8 cellular contexts compared by ENCODE assay signal in genomic region chr1:26695417-26696190, GRCh38. TPM values are rescaled to one million over a fixed set of nuclear protein-coding genes. Genes with fewer than 3 reads are reported as not detected.
DNase-seq lines count a peak whose midpoint lies in the region; ATAC-seq, FAIRE-seq and TF ChIP-seq lines count a peak whose summit lies in the region.

Gene ARID1A, plus strand, starts transcription at chr1:26696015. Its CDS starts 389 bp downstream, at chr1:26696404.

- H3K9me1 ChIP-seq in keratinocyte (ENCODE audit: control insufficient read depth, extremely low read depth, insufficient read depth, low read length): no peaks in the 10 kb centered on the region

- peak within 1 kb of the TSS; percentile 82 for H3K9ac ChIP-seq in keratinocyte (ENCODE audit: control insufficient read depth, extremely low read depth, insufficient read depth, low read length)

- no peak for FAIRE-seq in keratinocyte (lab: Jason Lieb, UNC)

- H3K4me3 ChIP-seq in keratinocyte (ENCODE audit: control insufficient read depth in 2 of 3, extremely low read depth in 1 of 3, insufficient read depth in 2 of 3, low read depth in 1 of 3, low read length in 3 of 3): peak within 1 kb of the TSS; percentile 70 to 77 (median 72)

- peak within 1 kb of the TSS; percentile 64 for H2AFZ ChIP-seq in keratinocyte (ENCODE audit: control insufficient read depth, low read length)

- ATAC-seq in HG03439 (IDR thresholded peaks at IDR 0.05; ENCODE audit: unreplicated experiment): peak; percentile 47

- TF ChIP-seq CTCF in AG09319 (IDR thresholded peaks at IDR 0.05; ENCODE audit: low read depth, low read length) (no peak; the same call in 1 of the 2 replicates), keratinocyte (optimal IDR thresholded peaks at IDR 0.05 in 1 of 3, IDR thresholded peaks at IDR 0.05 in 1 of 3, conservative IDR thresholded peaks at IDR 0.05 in 1 of 3; ENCODE audit: extremely low read depth in 1 of 3, insufficient read depth in 2 of 3, low read length in 3 of 3) (no peak)

- no peaks in the 10 kb centered on the region for H3K27me3 ChIP-seq in keratinocyte (ENCODE audit: control insufficient read depth, extremely low read depth, insufficient read depth, low read length)

- DNase-seq in AG09319 (ENCODE audit: extremely low read depth, low read depth) (peak; percentile 96), NCI-H524 (lab: John Stamatoyannopoulos, UW) (peak; percentile 72 to 94), cerebellar nuclear complex (lab: John Stamatoyannopoulos, UW) (peak; percentile 46 to 82), keratinocyte (ENCODE audit: low read depth, low spot score) (peak; percentile 56)
- DNase-seq in activated CD4-positive, alpha-beta T cell treated with anti-CD3 and anti-CD28 coated beads for 24 hours (ENCODE audit: low read depth in 2 of 2): peak; percentile 87 to 89
- DNase-seq in stimulated activated CD4-positive, alpha-beta T cell treated with anti-CD3 and anti-CD28 coated beads, Interleukin-12 subunit alpha, Interleukin-12 subunit beta, amount 100 ng/mL, for 4 hours: peak; percentile 92

- H3K4me1 ChIP-seq in keratinocyte (ENCODE audit: control insufficient read depth, extremely low read depth, insufficient read depth, low read length): peaks cover 48% of the 10 kb centered on the region

- H3K9me3 ChIP-seq in keratinocyte (ENCODE audit: control insufficient read depth, low read depth, low read length): no peaks in the 10 kb centered on the region

- peak within 1 kb of the TSS; percentile 99 for H3K4me2 ChIP-seq in keratinocyte (ENCODE audit: control insufficient read depth, extremely low read depth, insufficient read depth, low read depth, low read length)

- peaks cover 40% of the 10 kb centered on the region for H3K79me2 ChIP-seq in keratinocyte (ENCODE audit: control insufficient read depth, insufficient read depth, low read length)

- dilution Hi-C loops in keratinocyte (cut with MboI; ENCODE audit: extremely low pct_ligation_motif_present, low sequenced_read_pairs): no loop called here

- TF ChIP-seq POLR2A in GM19099 (IDR thresholded peaks at IDR 0.05; ENCODE audit: extremely low read depth, insufficient read length, low read depth): peak; percentile 86

- H3K27ac ChIP-seq in keratinocyte (ENCODE audit: control insufficient read depth, insufficient read depth, low read length): peak within 1 kb of the TSS; percentile 94

- H4K20me1 ChIP-seq in keratinocyte (ENCODE audit: control insufficient read depth, extremely low read depth, insufficient read depth, low read length): peaks cover 5% of the 10 kb centered on the region

- H3K36me3 ChIP-seq in keratinocyte (ENCODE audit: control insufficient read depth in 2 of 2, extremely low read depth in 1 of 2, insufficient read depth in 2 of 2, low read length in 2 of 2): no peaks in the 10 kb centered on the region

RNA-seq across cellular contexts. Expression of gene ARID1A, which starts in this region (rescaled TPM):
- polyA plus RNA-seq in keratinocyte: 5.9 to 20.6 TPM (median 10.2 TPM) in 3 replicates
- 12.6 TPM for polyA plus RNA-seq in keratinocyte (2011; ENCODE audit: low read depth)
- 12.5 and 15.3 TPM in 2 replicates for polyA plus RNA-seq in keratinocyte (2011; cell fraction: cytosol; rRNA removed)
- polyA plus RNA-seq in keratinocyte (2011; cell fraction: nucleus; rRNA removed): 70.1 and 73.8 TPM in 2 replicates
- 20.3 and 29.5 TPM in 2 replicates for polyA plus RNA-seq in keratinocyte (2012; ENCODE audit: low replicate concordance)
- polyA minus RNA-seq in keratinocyte: 15.6 to 74.1 TPM (median 41.4 TPM) in 3 replicates
- polyA minus RNA-seq in keratinocyte (2011; cell fraction: cytosol; rRNA and poly(A)+ RNA removed): 20.3 TPM
- polyA minus RNA-seq in keratinocyte (2011; cell fraction: nucleus; rRNA and poly(A)+ RNA removed): 47.3 and 69.0 TPM in 2 replicates

Comparison
In these comparisons a context has a peak if more than half of its experiments do, and no peak if none do; other contexts are left out.
1. Peak in every context shown above with its lines: DNase-seq, ATAC-seq, H3K4me3 ChIP-seq and H3K27ac ChIP-seq.